Comparison of ENCODE assay signal across 9 cellular contexts in genomic region chr5:148482697-148483462, GRCh38.
DNase-seq lines count a peak whose midpoint lies in the region; ATAC-seq and TF ChIP-seq lines count a peak whose summit lies in the region.
"Had no signal": no experiment of that assay in that cellular context is flagged by ENCODE, and none has a peak within 500 bp of the region (broad histone marks: within the 10 kb centered on the region; RNA-seq: fewer than 3 reads in every experiment).

No MANE protein-coding gene starts in this region.

- DNase-seq in G401 (ENCODE audit: low spot score): peak; percentile 11
- DNase-seq in activated CD4-positive, alpha-beta T cell treated with anti-CD3 and anti-CD28 coated beads for 24 hours (ENCODE audit: low read depth in 2 of 2): peak; percentile 38 to 53
- peak; percentile 36 to 67 for DNase-seq in dermis microvascular lymphatic vessel endothelial cell (ENCODE audit: low read depth in 2 of 2)
- peak; percentile 38 to 44 for DNase-seq in memory B cell (ENCODE audit: low spot score in 2 of 2)
- DNase-seq in stimulated activated CD8-positive, alpha-beta memory T cell treated with anti-CD3 and anti-CD28 coated beads, Interleukin-7, amount 100 ng/mL, for 4 hours (ENCODE audit: low read depth in 2 of 2): peak; percentile 4 to 8
- no peak for DNase-seq in GOT3 (lab: John Stamatoyannopoulos, UW)

- H2AFZ ChIP-seq in Loucy (ENCODE audit: low read length): peak overlapping the region; percentile 85

- no peaks in the 10 kb centered on the region for H3K9me3 ChIP-seq in Loucy (ENCODE audit: insufficient read depth, low read depth, low read length)

- ATAC-seq in GM21825 (IDR thresholded peaks at IDR 0.05; ENCODE audit: unreplicated experiment) (peak; percentile 80), memory B cell (ENCODE audit: low read depth) (peak; percentile 41)

- no peaks in the 10 kb centered on the region for H3K27me3 ChIP-seq in Loucy (ENCODE audit: insufficient read depth, low read length, poor library complexity, severe bottlenecking)

- no peak overlapping the region for H3K4me3 Mint-ChIP-seq in memory B cell
- H3K4me3 Mint-ChIP-seq: brain had no signal

- peak; percentile 79 for TF ChIP-seq CTCF in Loucy (conservative IDR thresholded peaks at IDR 0.05; ENCODE audit: low read length)

- no peaks in the 10 kb centered on the region for H4K20me1 ChIP-seq in Loucy (ENCODE audit: insufficient read depth, low read length, poor library complexity, severe bottlenecking)

- H3K4me2 ChIP-seq in Loucy (ENCODE audit: low read depth, low read length, poor library complexity, severe bottlenecking): no peak overlapping the region

- no peaks in the 10 kb centered on the region for H3K4me1 ChIP-seq in Loucy (ENCODE audit: insufficient read depth, low read length, poor library complexity, severe bottlenecking)

- H3K36me3 Mint-ChIP-seq in memory B cell: no peaks in the 10 kb centered on the region
- H3K36me3 Mint-ChIP-seq: brain had no signal

- H3F3A ChIP-seq in Loucy (ENCODE audit: low read depth): no peaks in the 10 kb centered on the region

- in situ Hi-C loops in G401 (cut with HindIII; ENCODE audit: low sequenced_read_pairs): no loop called here

- no peak overlapping the region for H3K9ac ChIP-seq in Loucy (ENCODE audit: low read depth, low read length, poor library complexity, severe bottlenecking)

- no peaks in the 10 kb centered on the region for H3K9me3 Mint-ChIP-seq in memory B cell
- H3K9me3 Mint-ChIP-seq: brain had no signal

- no peak overlapping the region for H3K27ac Mint-ChIP-seq in memory B cell
- H3K27ac Mint-ChIP-seq: brain had no signal

- H3K4me3 ChIP-seq in Loucy (ENCODE audit: low read length, poor library complexity, severe bottlenecking): no peak overlapping the region

- peaks cover 22% of the 10 kb centered on the region for H3K27me3 Mint-ChIP-seq in memory B cell
- H3K27me3 Mint-ChIP-seq: brain had no signal

- peaks cover 6% of the 10 kb centered on the region for H3K4me1 Mint-ChIP-seq in memory B cell

- H3K9me2 ChIP-seq in Loucy (replicated peaks; ENCODE audit: low read depth, low read length): no peaks in the 10 kb centered on the region

- H3K79me2 ChIP-seq in Loucy (ENCODE audit: insufficient read depth, low read length): no peaks in the 10 kb centered on the region

- no peaks in the 10 kb centered on the region for H3K36me3 ChIP-seq in Loucy (ENCODE audit: insufficient read depth, low read length)
